Comparison of ENCODE assay signal across 8 cellular contexts in the genomic region with DNA sequence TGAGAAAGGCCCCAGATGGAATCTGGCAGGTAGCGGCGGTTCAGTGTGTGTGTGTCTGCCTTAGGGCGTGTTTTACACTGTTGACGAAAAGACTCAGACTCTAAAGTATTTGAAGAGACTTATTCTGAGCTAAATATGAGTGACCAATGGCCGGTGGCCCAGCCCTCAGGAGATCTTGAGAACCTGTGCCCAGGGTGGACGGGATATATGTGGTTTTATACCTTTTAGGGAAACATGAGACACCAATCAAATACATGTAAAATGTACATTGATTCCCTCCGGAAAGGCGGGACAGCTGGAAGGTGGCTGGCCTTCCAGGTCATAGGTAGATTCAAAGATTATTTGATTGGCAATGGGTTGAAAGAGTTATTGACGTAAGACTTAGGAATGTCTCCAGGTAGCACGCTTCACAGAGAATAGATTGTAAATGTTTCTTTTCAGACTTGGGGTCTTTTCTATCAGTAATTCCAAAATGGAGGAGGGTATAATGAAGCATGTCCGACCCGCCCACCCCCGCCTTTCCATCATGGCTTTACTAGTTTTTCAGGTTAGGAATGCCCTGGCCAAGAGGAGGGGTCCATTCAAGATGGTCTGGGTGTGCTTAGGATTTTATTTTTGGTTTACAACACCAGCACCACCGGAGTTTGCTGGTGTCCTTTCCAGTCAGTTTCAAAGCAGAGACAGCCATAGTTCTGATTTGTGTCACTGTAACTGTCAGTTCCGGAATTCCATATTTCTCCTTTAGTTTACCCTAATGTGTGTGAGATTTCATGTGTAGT. TPM values are rescaled to one million over a fixed set of nuclear protein-coding genes. Genes with fewer than 3 reads are reported as not detected.
DNase-seq lines count a peak whose midpoint lies in the region; ATAC-seq, FAIRE-seq and TF ChIP-seq lines count a peak whose summit lies in the region.

No MANE protein-coding gene starts in this region.

- peak overlapping the region; percentile 57 to 99 for H3K4me3 ChIP-seq in Panc1 (ENCODE audit: low read depth in 2 of 2, low read length in 2 of 2)
- peak overlapping the region; percentile 3 to 78 (median 57) for H3K4me3 ChIP-seq in endothelial cell of umbilical vein (replicated peaks in 1 of 3; ENCODE audit: insufficient read depth in 1 of 3, low read depth in 1 of 3, low read length in 3 of 3)

- H3K36me3 ChIP-seq in Panc1 (ENCODE audit: control insufficient read depth, insufficient read depth, low read length) (0 out of 2 replicates have a peak, but pooled peaks cover 4% of the 10 kb centered on the region), endothelial cell of umbilical vein (ENCODE audit: control insufficient read depth in 2 of 2, extremely low read depth in 1 of 2, insufficient read depth in 2 of 2, low read length in 2 of 2) (peaks cover 1 to 8% of the 10 kb centered on the region in 2 experiments)

- POLR2A ChIA-PET in Panc1 (lab: Charles Lee) (interaction anchor here (1.3 kb wide), 1 partner anchor 46 kb away, joined by 3 read pairs; a partner anchor contains a TSS), endothelial cell of umbilical vein (lab: Charles Lee) (no interaction called here)
- POLR2A ChIA-PET in naive thymus-derived CD8-positive, alpha-beta T cell (lab: Charles Lee) = interaction anchor here (0.6 to 2.7 kb wide), 6 partner anchors 10 to 639 kb away, joined by 3 to 19 read pairs (median 8); a partner anchor contains a TSS

- peak overlapping the region; percentile 96 to 100 (median 97) for H3K27ac Mint-ChIP-seq in naive thymus-derived CD8-positive, alpha-beta T cell

- TF ChIP-seq CTCF in Panc1 (IDR thresholded peaks at IDR 0.05) = no peak
- TF ChIP-seq CTCF in endothelial cell of umbilical vein (IDR thresholded peaks at IDR 0.05; ENCODE audit: extremely low read depth in 1 of 2, insufficient read depth in 1 of 2, low read depth in 1 of 2, low read length in 2 of 2) = no peak

- H3K27me3 ChIP-seq in Panc1 (ENCODE audit: control insufficient read depth, insufficient read depth, low read length) (no peaks in the 10 kb centered on the region), endothelial cell of umbilical vein (ENCODE audit: control insufficient read depth in 2 of 2, insufficient read depth in 2 of 2, low read length in 2 of 2) (no peaks in the 10 kb centered on the region)

- dilution Hi-C loops in endothelial cell of umbilical vein (cut with MboI; ENCODE audit: extremely low pct_ligation_motif_present, low sequenced_read_pairs) = no loop called here

- H3K27me3 Mint-ChIP-seq in naive thymus-derived CD8-positive, alpha-beta T cell = no peaks in the 10 kb centered on the region

- H3K9me3 ChIP-seq in Panc1 (ENCODE audit: control insufficient read depth, insufficient read depth, low read depth, low read length) (peaks cover 2% of the 10 kb centered on the region; the same call in 1 of the 2 replicates), endothelial cell of umbilical vein (replicated peaks; ENCODE audit: control insufficient read depth, insufficient read depth, low read length) (no peaks in the 10 kb centered on the region)

- DNase-seq in NCI-H82 (lab: John Stamatoyannopoulos, UW) (peak; percentile 11), NCI-H82 treated with DMSO at 0.1 percent for 48 hours (lab: John Stamatoyannopoulos, UW; ENCODE audit: unreplicated experiment) (no peak), Panc1 (ENCODE audit: low read depth, low spot score) (no peak), endothelial cell of umbilical vein (ENCODE audit: low read depth, low spot score) (peak; percentile 49), NCI-H510A (lab: John Stamatoyannopoulos, UW) (no peak)
- DNase-seq in naive thymus-derived CD8-positive, alpha-beta T cell = no peak
- no peak for DNase-seq in central memory CD4-positive, alpha-beta T cell

- H3K4me1 ChIP-seq in Panc1 (ENCODE audit: control insufficient read depth, insufficient read depth, low read length) (peaks cover 13% of the 10 kb centered on the region), endothelial cell of umbilical vein (ENCODE audit: control insufficient read depth, extremely low read depth, insufficient read depth, low read length) (peaks cover 8% of the 10 kb centered on the region)

- H4K20me1 ChIP-seq in endothelial cell of umbilical vein (replicated peaks; ENCODE audit: control insufficient read depth, extremely low read depth, insufficient read depth, low read length) = no peaks in the 10 kb centered on the region

- peaks cover 25 to 42% (median 39%) of the 10 kb centered on the region in 4 donors for H3K4me1 Mint-ChIP-seq in naive thymus-derived CD8-positive, alpha-beta T cell

- H3K9me3 Mint-ChIP-seq in naive thymus-derived CD8-positive, alpha-beta T cell = peaks cover 0 to 34% (median 8%) of the 10 kb centered on the region in 9 donors

- in situ Hi-C loops in Panc1 (cut with HindIII; ENCODE audit: low pct_unique_long_range_greater_than_20kb, low sequenced_read_pairs) = no loop called here

- H3K4me3 Mint-ChIP-seq in naive thymus-derived CD8-positive, alpha-beta T cell = peak overlapping the region; percentile 83 to 100 (median 94)

- CTCF ChIA-PET in Panc1 (lab: Charles Lee) (no interaction called here), endothelial cell of umbilical vein (lab: Charles Lee) (interaction anchor here (1.0 to 1.7 kb wide), 3 partner anchors 11 to 196 kb away, joined by 3 to 6 read pairs (median 5); a partner anchor contains a TSS)

- peak overlapping the region; percentile 14 for H2AFZ ChIP-seq in endothelial cell of umbilical vein (ENCODE audit: low read depth, low read length)

- FAIRE-seq in endothelial cell of umbilical vein (lab: Jason Lieb, UNC) = peak; percentile 8

- ATAC-seq in Panc1 = peak; percentile 44
- no peak for ATAC-seq in naive thymus-derived CD8-positive, alpha-beta T cell
- no peak for ATAC-seq in HG03045 (IDR thresholded peaks at IDR 0.05; ENCODE audit: unreplicated experiment)

- no peak for TF ChIP-seq POLR2A in endothelial cell of umbilical vein (IDR thresholded peaks at IDR 0.05; ENCODE audit: low read depth, low read length)

- H3K9ac ChIP-seq in endothelial cell of umbilical vein (replicated peaks; ENCODE audit: extremely low read depth, insufficient read depth, low read length) = peak overlapping the region; percentile 36

- BruUV-seq in Panc1 (replicated peaks; lab: Mats Ljungman, UMichigan) = TSS peak; percentile 77
- BruUV-seq in endothelial cell of umbilical vein (replicated peaks; lab: Mats Ljungman, UMichigan) = no TSS peak

- peak overlapping the region; percentile 66 for H3K4me2 ChIP-seq in endothelial cell of umbilical vein (ENCODE audit: insufficient read depth, low read length)

- intact Hi-C loops in Panc1 (cut with micrococcal nuclease; ENCODE audit: unreplicated experiment) = no loop called here
- intact Hi-C loops in endothelial cell of umbilical vein (cut with micrococcal nuclease) = loop anchor here (1.0 to 2.0 kb wide), 3 partner anchors 31 to 92 kb away; a partner anchor contains a TSS

- no peaks in the 10 kb centered on the region for H3K9me1 ChIP-seq in endothelial cell of umbilical vein (replicated peaks; ENCODE audit: control insufficient read depth, extremely low read depth, insufficient read depth, low read length)

- H3K27ac ChIP-seq in Panc1 (ENCODE audit: low read length) (peak overlapping the region; percentile 91), endothelial cell of umbilical vein (ENCODE audit: insufficient read depth, low read depth, low read length) (peak overlapping the region; percentile 22)

- H3K36me3 Mint-ChIP-seq in naive thymus-derived CD8-positive, alpha-beta T cell = peaks cover 14 to 59% (median 57%) of the 10 kb centered on the region in 3 donors

- peaks cover 11% of the 10 kb centered on the region for H3K79me2 ChIP-seq in endothelial cell of umbilical vein (ENCODE audit: control insufficient read depth, insufficient read depth, low read length)

RNA-seq across cellular contexts. Expression of a gene that starts 1.0 kb away (rescaled TPM):
- total RNA-seq in Panc1 (2021; ENCODE audit: unreplicated experiment) (15.6 TPM), endothelial cell of umbilical vein (5.3 and 8.4 TPM in 2 replicates)
- polyA plus RNA-seq in Panc1 (2012; ENCODE audit: insufficient read length) = 2.7 TPM
- polyA plus RNA-seq in endothelial cell of umbilical vein = 4.1 and 4.9 TPM in 2 replicates
- polyA plus RNA-seq in endothelial cell of umbilical vein (2011; cell fraction: cytosol; rRNA removed) = 2.4 and 2.7 TPM in 2 replicates
- polyA plus RNA-seq in endothelial cell of umbilical vein (2011; cell fraction: nucleus; rRNA removed) = 7.5 and 9.9 TPM in 2 replicates
- 3.8 and 5.4 TPM in 2 replicates for polyA plus RNA-seq in endothelial cell of umbilical vein (2012)
- polyA minus RNA-seq in endothelial cell of umbilical vein = 6.7 and 7.6 TPM in 2 replicates
- 3.0 TPM for polyA minus RNA-seq in endothelial cell of umbilical vein (2011; cell fraction: cytosol; rRNA and poly(A)+ RNA removed)
- 4.3 and 7.1 TPM in 2 replicates for polyA minus RNA-seq in endothelial cell of umbilical vein (2011; cell fraction: nucleus; rRNA and poly(A)+ RNA removed)
- 10 to 100 TPM; 36.1 to 40.8 TPM for total RNA-seq in naive thymus-derived CD8-positive, alpha-beta T cell
- 10 to 100 TPM in 1 of 3 donors, 1 to 10 TPM in 2; 8.0 to 10.6 (median 9.9) TPM for polyA plus RNA-seq in naive thymus-derived CD8-positive, alpha-beta T cell

RNA-seq across cellular contexts. Expression of a gene that starts 31.0 kb away (rescaled TPM):
- total RNA-seq in Panc1 (2021; ENCODE audit: unreplicated experiment) = 1.6 TPM
- 0.80 TPM for polyA plus RNA-seq in Panc1 (2012; ENCODE audit: insufficient read length)
- total RNA-seq in endothelial cell of umbilical vein = 4.2 and 4.3 TPM in 2 replicates
- 1.4 and 1.8 TPM in 2 replicates for polyA plus RNA-seq in endothelial cell of umbilical vein
- polyA plus RNA-seq in endothelial cell of umbilical vein (2011; cell fraction: cytosol; rRNA removed) = 0.65 and 1.1 TPM in 2 replicates
- polyA plus RNA-seq in endothelial cell of umbilical vein (2011; cell fraction: nucleus; rRNA removed) = 3.0 and 3.3 TPM in 2 replicates
- 1.9 and 2.0 TPM in 2 replicates for polyA plus RNA-seq in endothelial cell of umbilical vein (2012)
- 4.0 and 4.1 TPM in 2 replicates for polyA minus RNA-seq in endothelial cell of umbilical vein
- not detected for polyA minus RNA-seq in endothelial cell of umbilical vein (2011; cell fraction: cytosol; rRNA and poly(A)+ RNA removed)
- polyA minus RNA-seq in endothelial cell of umbilical vein (2011; cell fraction: nucleus; rRNA and poly(A)+ RNA removed) = 4.1 and 7.4 TPM in 2 replicates
- total RNA-seq in naive thymus-derived CD8-positive, alpha-beta T cell = 10 to 100 TPM; 22.6 to 25.2 TPM
- polyA plus RNA-seq in naive thymus-derived CD8-positive, alpha-beta T cell = 1 to 10 TPM; 3.3 to 7.9 (median 7.1) TPM

RNA-seq across cellular contexts. Expression of a gene that starts 46.1 kb away (rescaled TPM):
- 25.2 TPM for total RNA-seq in Panc1 (2021; ENCODE audit: unreplicated experiment)
- polyA plus RNA-seq in Panc1 (2012; ENCODE audit: insufficient read length) = 6.6 TPM
- 10.5 and 13.9 TPM in 2 replicates for total RNA-seq in endothelial cell of umbilical vein
- polyA plus RNA-seq in endothelial cell of umbilical vein = 2.4 and 2.7 TPM in 2 replicates
- polyA plus RNA-seq in endothelial cell of umbilical vein (2011; cell fraction: cytosol; rRNA removed) = 4.3 TPM in 2 replicates
- 5.4 and 7.0 TPM in 2 replicates for polyA plus RNA-seq in endothelial cell of umbilical vein (2011; cell fraction: nucleus; rRNA removed)
- polyA plus RNA-seq in endothelial cell of umbilical vein (2012) = 8.4 and 12.5 TPM in 2 replicates
- polyA minus RNA-seq in endothelial cell of umbilical vein = 13.0 and 15.5 TPM in 2 replicates
- polyA minus RNA-seq in endothelial cell of umbilical vein (2011; cell fraction: cytosol; rRNA and poly(A)+ RNA removed) = 16.2 TPM
- 11.3 and 14.3 TPM in 2 replicates for polyA minus RNA-seq in endothelial cell of umbilical vein (2011; cell fraction: nucleus; rRNA and poly(A)+ RNA removed)
- 10 to 100 TPM; 19.1 to 20.5 TPM for total RNA-seq in naive thymus-derived CD8-positive, alpha-beta T cell
- 1 to 10 TPM; 5.5 to 9.8 (median 8.2) TPM for polyA plus RNA-seq in naive thymus-derived CD8-positive, alpha-beta T cell

Comparison
In these comparisons a context has a peak if more than half of its experiments do, and no peak if none do; other contexts are left out.
1. DNase-seq: peak in NCI-H82 (single experiment) and endothelial cell of umbilical vein (single experiment); none in NCI-H82 treated with DMSO at 0.1 percent for 48 hours (single experiment), Panc1 (single experiment), naive thymus-derived CD8-positive, alpha-beta T cell (0 of 10), central memory CD4-positive, alpha-beta T cell (single experiment) and NCI-H510A (single experiment).